8 cellular contexts compared by ENCODE assay signal in the genomic region with DNA sequence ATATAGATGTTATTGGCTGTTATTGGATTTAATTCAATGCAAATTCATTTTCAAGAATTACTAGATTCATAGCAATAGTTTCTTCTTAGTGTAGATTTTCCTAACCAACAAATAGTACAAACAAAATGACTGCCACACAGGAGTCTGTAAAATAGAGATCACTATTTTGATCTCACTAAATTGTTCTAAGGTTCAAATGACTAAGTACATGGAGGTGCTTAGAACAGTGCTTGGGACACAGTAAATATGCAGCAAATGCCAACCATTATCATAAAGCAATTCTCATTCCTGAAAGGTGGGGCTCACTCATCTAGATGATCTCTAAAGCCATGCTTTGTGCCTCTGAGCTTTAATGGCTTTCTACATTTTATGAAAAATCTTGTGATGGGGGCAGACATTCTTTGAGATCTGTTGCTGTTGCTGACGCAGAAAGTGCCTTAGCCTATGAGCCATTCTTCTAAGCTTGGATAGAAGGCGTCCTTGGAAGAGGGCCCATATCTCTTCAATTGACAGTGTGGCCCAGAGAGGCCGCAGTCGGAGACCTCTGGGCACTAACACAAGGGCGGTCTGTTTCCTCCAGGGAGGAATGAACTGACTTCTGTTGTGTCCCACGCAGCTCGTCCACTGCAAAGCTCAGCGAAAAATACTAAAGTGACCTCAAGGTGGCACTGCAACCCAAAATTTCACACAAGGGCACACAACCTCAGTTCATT. TPM values are rescaled to one million over a fixed set of nuclear protein-coding genes. Genes with fewer than 3 reads are reported as not detected.
DNase-seq lines count a peak whose midpoint lies in the region; ATAC-seq and TF ChIP-seq lines count a peak whose summit lies in the region.

No MANE protein-coding gene starts in this region.

- dilution Hi-C loops in mammary epithelial cell (cut with HindIII; ENCODE audit: low sequenced_read_pairs), result no loop called here

- 2% methylated on average over 7 of the region's 8 CpGs for WGBS in mammary epithelial cell (ENCODE audit: low coverage, missing lambda C conversion rate)

- H3K79me2 ChIP-seq in DND-41 (ENCODE audit: insufficient read depth, low read length) (no peaks in the 10 kb centered on the region), mammary epithelial cell (ENCODE audit: insufficient read depth, low read length) (no peaks in the 10 kb centered on the region)

- CTCF ChIA-PET in mammary epithelial cell (lab: Charles Lee; ENCODE audit: low non-redundant PET), result interaction anchor here (0.5 to 1.8 kb wide), 5 partner anchors 24 to 422 kb away, joined by 3 to 30 read pairs (median 5); a partner anchor contains a TSS

- H3K4me1 ChIP-seq in DND-41 (ENCODE audit: insufficient read depth, low read length), result no peaks in the 10 kb centered on the region
- no peaks in the 10 kb centered on the region for H3K4me1 ChIP-seq in mammary epithelial cell (ENCODE audit: insufficient read depth, low read length)

- H3K4me3 ChIP-seq in DND-41 (ENCODE audit: low read depth in 1 of 2, low read length in 2 of 2), result no peak overlapping the region
- no peak overlapping the region for H3K4me3 ChIP-seq in WI38 (ENCODE audit: low read depth, low read length)
- no peak overlapping the region for H3K4me3 ChIP-seq in mammary epithelial cell (replicated peaks in 1 of 3; ENCODE audit: insufficient read depth in 1 of 3, low read depth in 2 of 3, low read length in 3 of 3)

- no peak overlapping the region for H2AFZ ChIP-seq in DND-41 (ENCODE audit: low read depth, low read length)
- H2AFZ ChIP-seq in mammary epithelial cell (ENCODE audit: low read depth, low read length), result peak overlapping the region; percentile 88

- H3K27ac ChIP-seq in DND-41 (ENCODE audit: low read length) (no peak overlapping the region), mammary epithelial cell (ENCODE audit: insufficient read depth, low read depth, low read length) (no peak overlapping the region)

- intact Hi-C loops in mammary epithelial cell (cut with micrococcal nuclease), result loop anchor here (1.0 kb wide), 5 partner anchors 24 to 376 kb away; a partner anchor contains a TSS

- H3K9ac ChIP-seq in DND-41 (ENCODE audit: low read depth, low read length) (no peak overlapping the region), mammary epithelial cell (ENCODE audit: insufficient read depth, low read length) (no peak overlapping the region)

- H4K20me1 ChIP-seq in DND-41 (ENCODE audit: insufficient read depth, low read length), result no peaks in the 10 kb centered on the region
- no peaks in the 10 kb centered on the region for H4K20me1 ChIP-seq in mammary epithelial cell (ENCODE audit: insufficient read depth, low read length)

- peak; percentile 60 for DNase-seq in DND-41
- peak; percentile 24 for DNase-seq in mammary epithelial cell
- DNase-seq in iris pigment epithelial cell (ENCODE audit: low read depth), result peak; percentile 61
- peak; percentile 31 to 54 (median 45) for DNase-seq in stimulated activated CD4-positive, alpha-beta T cell treated with anti-CD3 and anti-CD28 coated beads, Interleukin-12 subunit alpha, Interleukin-12 subunit beta, amount 100 ng/mL, for 48 hours (ENCODE audit: low read depth in 2 of 3, low spot score in 1 of 3)

- in situ Hi-C loops in mammary epithelial cell (cut with MboI; ENCODE audit: low sequenced_read_pairs in 2 of 2), result loop anchor here in 1 of 2 donors (10.0 kb wide), 2 partner anchors 106 to 376 kb away; a partner anchor contains a TSS

- peak; percentile 89 for ATAC-seq in DND-41 (ENCODE audit: insufficient read depth, low read depth)
- no peak for ATAC-seq in GM19467 (IDR thresholded peaks at IDR 0.05; ENCODE audit: unreplicated experiment)
- no peak for ATAC-seq in HG03354 (IDR thresholded peaks at IDR 0.05; ENCODE audit: poor library complexity, severe bottlenecking, unreplicated experiment)

- H3K4me2 ChIP-seq in DND-41 (ENCODE audit: insufficient read depth, low read length), result no peak overlapping the region
- no peak overlapping the region for H3K4me2 ChIP-seq in mammary epithelial cell (ENCODE audit: insufficient read depth, low read depth, low read length)

- no peaks in the 10 kb centered on the region for H3K9me3 ChIP-seq in DND-41 (ENCODE audit: insufficient read depth, low read length, severe bottlenecking)
- no peaks in the 10 kb centered on the region for H3K9me3 ChIP-seq in mammary epithelial cell (replicated peaks; ENCODE audit: insufficient read depth, low read length)

- TF ChIP-seq CTCF in DND-41 (IDR thresholded peaks at IDR 0.05; ENCODE audit: borderline replicate concordance, extremely low read depth, low read length, poor library complexity, severe bottlenecking), result peak; percentile 75
- TF ChIP-seq CTCF in LNCAP (IDR thresholded peaks at IDR 0.05), result peak; percentile 66; the same call in 1 of the 2 replicates
- peak; percentile 31; the same call in 1 of the 2 replicates for TF ChIP-seq CTCF in WI38 (IDR thresholded peaks at IDR 0.05; ENCODE audit: low read depth, low read length)
- peak; percentile 55 to 71 for TF ChIP-seq CTCF in mammary epithelial cell (conservative IDR thresholded peaks at IDR 0.05 in 1 of 2, IDR thresholded peaks at IDR 0.05 in 1 of 2; ENCODE audit: extremely low read depth in 1 of 2, insufficient read depth in 1 of 2, low read depth in 1 of 2, low read length in 2 of 2)

- H3K36me3 ChIP-seq in DND-41 (ENCODE audit: insufficient read depth, low read length), result no peaks in the 10 kb centered on the region
- H3K36me3 ChIP-seq in mammary epithelial cell (ENCODE audit: insufficient read depth, low read length), result no peaks in the 10 kb centered on the region

- no TSS peak for BruUV-seq in mammary epithelial cell (replicated peaks; lab: Mats Ljungman, UMichigan)

- H3K27me3 ChIP-seq in DND-41 (ENCODE audit: insufficient read depth, low read length, poor library complexity), result no peaks in the 10 kb centered on the region
- no peaks in the 10 kb centered on the region for H3K27me3 ChIP-seq in mammary epithelial cell (ENCODE audit: insufficient read depth, low read length)

RNA-seq across cellular contexts. Expression of a gene that starts 23.6 kb away (rescaled TPM):
- total RNA-seq in mammary epithelial cell, result not detected
- polyA plus RNA-seq in mammary epithelial cell, result not detected
- not detected for polyA minus RNA-seq in mammary epithelial cell

RNA-seq across cellular contexts. Expression of a gene that starts 45.4 kb away (rescaled TPM):
- 1 to 10 TPM in 1 of 2 donors, under 1 TPM in 1; 0.49 to 3.7 TPM for total RNA-seq in mammary epithelial cell
- polyA plus RNA-seq in mammary epithelial cell, result 0.40 TPM
- not detected for polyA minus RNA-seq in mammary epithelial cell
